In genomic region chr20:17898548-17898994, GRCh38 we compare ENCODE assay signal across 8 cellular contexts.
A peak's percentile ranks its signal among the peaks of the same experiment; 100 is the strongest.
DNase-seq lines count a peak whose midpoint lies in the region; ATAC-seq and TF ChIP-seq lines count a peak whose summit lies in the region.

No MANE protein-coding gene starts in this region.

- H2BK120ac ChIP-seq in mesenchymal stem cell (ENCODE audit: low read depth, low read length): no peak overlapping the region

- H3K23ac ChIP-seq in mesenchymal stem cell (ENCODE audit: low read length in 2 of 2): no peak overlapping the region

- H2AK5ac ChIP-seq in mesenchymal stem cell (ENCODE audit: low read length, severe bottlenecking): no peak overlapping the region

- no peak overlapping the region for H3K9ac ChIP-seq in mesenchymal stem cell (ENCODE audit: low read length)

- no peaks in the 10 kb centered on the region for H3K27me3 ChIP-seq in mesenchymal stem cell (ENCODE audit: control insufficient read depth in 1 of 2, insufficient read depth in 1 of 2, low read length in 2 of 2)

- H2BK12ac ChIP-seq in mesenchymal stem cell (ENCODE audit: low read length in 2 of 2): no peak overlapping the region

- no peak overlapping the region for H3K18ac ChIP-seq in mesenchymal stem cell (ENCODE audit: low read depth in 1 of 2, low read length in 2 of 2)

- H2BK5ac ChIP-seq in mesenchymal stem cell (ENCODE audit: low read depth, low read length, poor library complexity, severe bottlenecking): no peak overlapping the region

- H3K4me2 ChIP-seq in mesenchymal stem cell (ENCODE audit: low read length, poor library complexity, severe bottlenecking): no peak overlapping the region

- no peak overlapping the region for H2BK15ac ChIP-seq in mesenchymal stem cell (ENCODE audit: low read depth, poor library complexity, severe bottlenecking)

- ATAC-seq in HG03521 (IDR thresholded peaks at IDR 0.05; ENCODE audit: unreplicated experiment): no peak

- no peak overlapping the region for H3K4ac ChIP-seq in mesenchymal stem cell (ENCODE audit: low read depth in 1 of 2, low read length in 2 of 2)

- H3K4me1 ChIP-seq in mesenchymal stem cell (ENCODE audit: control insufficient read depth, insufficient read depth, low read depth, low read length): peaks cover 7% of the 10 kb centered on the region

- no peak overlapping the region for H3K14ac ChIP-seq in mesenchymal stem cell (ENCODE audit: low read length in 2 of 2)

- DNase-seq in AG10803 (ENCODE audit: low read depth) (peak; percentile 72), GM20000 (ENCODE audit: low spot score) (peak; percentile 66), NCI-H460 (ENCODE audit: extremely low read depth, low read depth) (peak; percentile 50), mesenchymal stem cell (peak; percentile 75)
- peak; percentile 63 to 73 for DNase-seq in activated CD4-positive, alpha-beta T cell treated with anti-CD3 and anti-CD28 coated beads, Interleukin-2, amount 50 U/mL, for 48 hours
- peak; percentile 53 for DNase-seq in effector CD4-positive, alpha-beta T cell
- DNase-seq in stimulated activated CD8-positive, alpha-beta memory T cell treated with anti-CD3 and anti-CD28 coated beads, Interleukin-2, amount 100 ng/mL, for 48 hours (ENCODE audit: low read depth in 2 of 2): peak; percentile 25 to 40

- H3K27ac ChIP-seq in mesenchymal stem cell (ENCODE audit: low read length, poor library complexity, severe bottlenecking): no peak overlapping the region

- no peak overlapping the region for H4K8ac ChIP-seq in mesenchymal stem cell (ENCODE audit: low read length)

- no peak overlapping the region for H2AFZ ChIP-seq in mesenchymal stem cell (ENCODE audit: low read depth, low read length)

- H4K91ac ChIP-seq in mesenchymal stem cell (ENCODE audit: low read length): no peak overlapping the region

- H3K79me1 ChIP-seq in mesenchymal stem cell (replicated peaks; ENCODE audit: low read length, poor library complexity, severe bottlenecking): no peaks in the 10 kb centered on the region

- H3K9me3 ChIP-seq in mesenchymal stem cell (ENCODE audit: control insufficient read depth, low read length): no peaks in the 10 kb centered on the region

- WGBS in mesenchymal stem cell: 55% methylated on average over 7 of the region's 7 CpGs

- no peak overlapping the region for H3K4me3 ChIP-seq in AG10803 (ENCODE audit: low read length)
- no peak overlapping the region for H3K4me3 ChIP-seq in mesenchymal stem cell (ENCODE audit: insufficient read depth in 1 of 2, low read depth in 1 of 2, low read length in 2 of 2)

- TF ChIP-seq CTCF in AG10803 (conservative IDR thresholded peaks at IDR 0.05; ENCODE audit: low read length) (peak; percentile 99), GM20000 (IDR thresholded peaks at IDR 0.05; ENCODE audit: extremely low read depth, missing control alignments) (peak; percentile 84)

- no peaks in the 10 kb centered on the region for H3K36me3 ChIP-seq in mesenchymal stem cell (ENCODE audit: control insufficient read depth in 1 of 2, insufficient read depth in 2 of 2, low read depth in 1 of 2, low read length in 2 of 2)
